Comparison of ENCODE assay signal across 10 cellular contexts in the genomic region with DNA sequence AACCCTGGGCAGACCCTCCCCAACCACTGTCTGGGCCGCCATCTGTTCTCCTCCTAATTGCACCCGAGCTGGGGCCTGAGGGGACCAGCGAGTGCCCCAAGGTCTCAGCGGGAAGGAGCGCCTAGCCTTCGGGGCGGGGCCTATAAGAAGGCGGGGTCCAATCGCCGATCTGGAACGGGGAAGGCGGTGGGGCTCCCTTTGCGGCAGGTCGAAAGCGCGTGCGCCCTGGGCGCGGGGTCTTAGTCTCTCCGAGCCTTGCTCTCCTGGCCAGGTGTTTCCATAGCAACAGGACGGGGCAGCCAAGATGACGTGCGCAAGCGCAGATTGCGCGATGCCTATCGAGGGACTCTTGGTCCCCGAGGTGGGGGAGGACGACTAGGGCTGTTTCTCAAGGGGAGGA. TPM values are rescaled to one million over a fixed set of nuclear protein-coding genes. Genes with fewer than 3 reads are reported as not detected.
DNase-seq lines count a peak whose midpoint lies in the region; ATAC-seq and TF ChIP-seq lines count a peak whose summit lies in the region.
"Had no signal": no experiment of that assay in that cellular context is flagged by ENCODE, and none has a peak within 500 bp of the region (broad histone marks: within the 10 kb centered on the region; RNA-seq: fewer than 3 reads in every experiment).

No MANE protein-coding gene starts in this region.

- H3K27me3 Mint-ChIP-seq in nephron progenitor cell (ENCODE audit: low read depth, poor library complexity): peaks cover 45% of the 10 kb centered on the region

- TF ChIP-seq CTCF in nephron progenitor cell (IDR thresholded peaks at IDR 0.05): no peak

- H3K9me3 Mint-ChIP-seq in nephron progenitor cell: no peaks in the 10 kb centered on the region

- DNase-seq in EL (peak; percentile 19), NCI-H2227 treated with DMSO at 0.1 percent for 48 hours (lab: John Stamatoyannopoulos, UW) (peak; percentile 80), dermis blood vessel endothelial cell (peak; percentile 29), nephron progenitor cell (peak; percentile 94), superior temporal gyrus (ENCODE audit: extremely low spot score) (no peak), SIG-M5 treated with dmso at 0.1 percent for 504 hours (lab: John Stamatoyannopoulos, UW; ENCODE audit: unreplicated experiment) (no peak), left lobe of liver (ENCODE audit: low spot score) (no peak)
- DNase-seq in central memory CD4-positive, alpha-beta T cell: no peak

- H3K4me3 Mint-ChIP-seq in nephron progenitor cell: peak overlapping the region; percentile 81

- H3K36me3 Mint-ChIP-seq in nephron progenitor cell (ENCODE audit: low read depth): no peaks in the 10 kb centered on the region

- H3K27ac Mint-ChIP-seq in nephron progenitor cell: peak overlapping the region; percentile 87

- peaks cover 51% of the 10 kb centered on the region for H3K4me1 Mint-ChIP-seq in nephron progenitor cell

- no peak for ATAC-seq in left lobe of liver

RNA-seq across cellular contexts. Expression of gene MAST1, which starts 2.8 kb away (rescaled TPM):
- total RNA-seq in dermis blood vessel endothelial cell: 0.17 and 0.51 TPM in 2 replicates
- 0.86 TPM for total RNA-seq in left lobe of liver
- total RNA-seq: myocyte had no signal

RNA-seq across cellular contexts. Expression of gene RTBDN, which starts 6.7 kb away (rescaled TPM):
- not detected in 2 replicates for total RNA-seq in dermis blood vessel endothelial cell
- total RNA-seq in left lobe of liver: not detected
- total RNA-seq: H4, myocyte had no signal

RNA-seq across cellular contexts. Expression of gene RNASEH2A, which starts 34.7 kb away (rescaled TPM):
- total RNA-seq in dermis blood vessel endothelial cell (19.6 and 45.6 TPM in 2 replicates), left lobe of liver (3.0 TPM)

RNA-seq across cellular contexts. Expression of gene THSD8, which starts 39.2 kb away (rescaled TPM):
- total RNA-seq in dermis blood vessel endothelial cell: 0.23 TPM in 1 of 2 replicates, not detected in the other
- 1.5 TPM for total RNA-seq in left lobe of liver
- total RNA-seq: H4, myocyte had no signal

RNA-seq across cellular contexts. Expression of gene PRDX2, which starts 39.5 kb away (rescaled TPM):
- total RNA-seq in dermis blood vessel endothelial cell (214 and 278 TPM in 2 replicates), left lobe of liver (224 TPM)

Comparison
In these comparisons a context has a peak if more than half of its experiments do, and no peak if none do; other contexts are left out.
1. DNase-seq: peak in EL (single experiment), NCI-H2227 treated with DMSO at 0.1 percent for 48 hours (single experiment), dermis blood vessel endothelial cell (single experiment) and nephron progenitor cell (single experiment); none in central memory CD4-positive, alpha-beta T cell (single experiment), superior temporal gyrus (single experiment), SIG-M5 treated with dmso at 0.1 percent for 504 hours (single experiment) and left lobe of liver (single experiment).